10 cellular contexts compared by ENCODE assay signal in the genomic region with DNA sequence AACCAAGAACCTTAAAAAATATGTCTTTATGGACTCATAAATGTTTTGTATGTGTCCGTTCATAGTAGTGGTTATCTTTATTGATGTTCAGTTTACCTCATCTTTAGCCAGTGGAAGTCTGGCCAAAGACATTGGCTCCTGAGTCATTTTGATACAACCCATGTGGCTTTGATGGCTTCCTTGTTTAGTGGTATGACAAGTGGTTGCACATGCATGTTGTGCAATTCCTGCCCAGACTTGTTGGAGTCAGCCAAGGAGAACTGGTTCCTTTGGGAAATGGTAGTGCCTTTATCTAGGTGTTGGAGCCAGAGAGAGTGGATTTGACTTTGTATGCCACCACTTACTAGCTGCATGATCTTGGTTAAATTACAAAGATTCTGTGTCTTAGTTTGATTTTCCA.
A peak's percentile ranks its signal among the peaks of the same experiment; 100 is the strongest.
DNase-seq lines count a peak whose midpoint lies in the region; ATAC-seq and TF ChIP-seq lines count a peak whose summit lies in the region.
"Had no signal": no experiment of that assay in that cellular context is flagged by ENCODE, and none has a peak within 500 bp of the region (broad histone marks: within the 10 kb centered on the region; RNA-seq: fewer than 3 reads in every experiment).

No MANE protein-coding gene starts in this region.

- H3K4me1 ChIP-seq in BLaER1 treated with 17β-estradiol and CSF1 and Interleukin-3, amounts not matched to agents 10 nM and 100 nM = peaks cover 0 to 13% (median 11%) of the 10 kb centered on the region in 10 experiments; a peak in 13 of 20 replicates
- H3K4me1 ChIP-seq in Peyer's patch = no peaks in the 10 kb centered on the region

- no peak overlapping the region for H3K9ac ChIP-seq in BLaER1 treated with 17β-estradiol and CSF1 and Interleukin-3, amounts not matched to agents 10 nM and 100 nM

- intact Hi-C loops in posterior cingulate gyrus (cut with DNase I) = no loop called here

- peaks cover 5 to 19% (median 15%) of the 10 kb centered on the region in 11 experiments; a peak in 10 of 22 replicates for H3K36me3 ChIP-seq in BLaER1 treated with 17β-estradiol and CSF1 and Interleukin-3, amounts not matched to agents 10 nM and 100 nM
- peaks cover 0 to 6% (median 0%) of the 10 kb centered on the region in 3 donors for H3K36me3 ChIP-seq in Peyer's patch

- no peak for TF ChIP-seq POLR2A in Peyer's patch (IDR thresholded peaks at IDR 0.05)

- H3K4me2 ChIP-seq in BLaER1 treated with 17β-estradiol and CSF1 and Interleukin-3, amounts not matched to agents 10 nM and 100 nM = peak overlapping the region in 10 of 11 experiments; percentile 5 to 63 (median 46); a peak in 15 of 22 replicates

- H4K20me1 ChIP-seq in BLaER1 treated with 17β-estradiol and CSF1 and Interleukin-3, amounts not matched to agents 10 nM and 100 nM = no peaks in the 10 kb centered on the region

- peak overlapping the region in 4 of 11 experiments; percentile 14 to 36 (median 24); a peak in 3 of 22 replicates for H3K27ac ChIP-seq in BLaER1 treated with 17β-estradiol and CSF1 and Interleukin-3, amounts not matched to agents 10 nM and 100 nM
- H3K27ac ChIP-seq in Peyer's patch = no peak overlapping the region
- H3K27ac ChIP-seq: C4-2B had no signal

- ATAC-seq in GM21390 (IDR thresholded peaks at IDR 0.05; ENCODE audit: unreplicated experiment) = peak; percentile 60

- no peaks in the 10 kb centered on the region for H3K27me3 ChIP-seq in BLaER1 treated with 17β-estradiol and CSF1 and Interleukin-3, amounts not matched to agents 10 nM and 100 nM
- no peaks in the 10 kb centered on the region for H3K27me3 ChIP-seq in Peyer's patch

- H3K4me3 ChIP-seq in BLaER1 treated with 17β-estradiol and CSF1 and Interleukin-3, amounts not matched to agents 10 nM and 100 nM = no peak overlapping the region
- H3K4me3 ChIP-seq in foreskin fibroblast (ENCODE audit: low read depth in 1 of 2, low read length in 2 of 2) = no peak overlapping the region
- no peak overlapping the region for H3K4me3 ChIP-seq in Peyer's patch

- TF ChIP-seq CTCF in foreskin fibroblast (IDR thresholded peaks at IDR 0.05; ENCODE audit: low read depth, low read length) (no peak), Peyer's patch (IDR thresholded peaks at IDR 0.05) (no peak)

- H3K9me3 ChIP-seq in BLaER1 treated with 17β-estradiol and CSF1 and Interleukin-3, amounts not matched to agents 10 nM and 100 nM (replicated peaks in 1 of 11) = no peaks in the 10 kb centered on the region; a peak in 1 of 22 replicates
- no peaks in the 10 kb centered on the region for H3K9me3 ChIP-seq in Peyer's patch

- DNase-seq in NCI-H69 (lab: John Stamatoyannopoulos, UW) (peak; percentile 13), foreskin fibroblast (peak; percentile 50 to 76), NCI-H2081 treated with DMSO at 0.1 percent for 48 hours (lab: John Stamatoyannopoulos, UW) (no peak), NCI-H446 (lab: John Stamatoyannopoulos, UW) (no peak), Peyer's patch (no peak), posterior cingulate gyrus (no peak)
- DNase-seq: mesendoderm had no signal

Comparison
In these comparisons a context has a peak if more than half of its experiments do, and no peak if none do; other contexts are left out.
1. DNase-seq: peak in NCI-H69 (single experiment) and foreskin fibroblast (2 of 2); none in NCI-H2081 treated with DMSO at 0.1 percent for 48 hours (single experiment), NCI-H446 (0 of 2), Peyer's patch (0 of 3) and posterior cingulate gyrus (0 of 10).